In genomic region chr17:76540381-76541300, GRCh38 we compare ENCODE assay signal across 8 cellular contexts. TPM values are rescaled to one million over a fixed set of nuclear protein-coding genes. Genes with fewer than 3 reads are reported as not detected.
DNase-seq lines count a peak whose midpoint lies in the region; ATAC-seq, FAIRE-seq and TF ChIP-seq lines count a peak whose summit lies in the region.

No MANE protein-coding gene starts in this region.

- peaks cover 8% of the 10 kb centered on the region for H3K4me1 Mint-ChIP-seq in Caco-2 (ENCODE audit: low read depth, unreplicated experiment)
- peaks cover 18% of the 10 kb centered on the region for H3K4me1 Mint-ChIP-seq in HFFc6 (ENCODE audit: low read depth)

- H3K27ac ChIP-seq in right atrium auricular region, result peak overlapping the region; percentile 61 to 79
- peak overlapping the region in 1 of 4 donors; percentile 16 for H3K27ac ChIP-seq in pancreas

- peak overlapping the region; percentile 73 for H3K4me3 Mint-ChIP-seq in Caco-2 (ENCODE audit: unreplicated experiment)
- H3K4me3 Mint-ChIP-seq in HFFc6, result peak overlapping the region; percentile 85

- H3K36me3 Mint-ChIP-seq in Caco-2 (ENCODE audit: insufficient read depth, unreplicated experiment), result peaks cover 5% of the 10 kb centered on the region
- H3K36me3 Mint-ChIP-seq in HFFc6 (ENCODE audit: low read depth), result no peaks in the 10 kb centered on the region

- POLR2A ChIA-PET in Caco-2 (lab: Charles Lee), result interaction anchor here (1.5 kb wide), 1 partner anchor 17 kb away, joined by 9 read pairs; no protein-coding TSS in a partner anchor

- H3K4me1 ChIP-seq in Caco-2 (peaks cover 9% of the 10 kb centered on the region), right atrium auricular region (peaks cover 0 to 93% of the 10 kb centered on the region in 2 donors), pancreas (peaks cover 2 to 16% (median 3%) of the 10 kb centered on the region in 3 donors)

- ATAC-seq in pancreas, result peak; percentile 96 to 98 (median 97)
- no peak for ATAC-seq in GM18502 (IDR thresholded peaks at IDR 0.05; ENCODE audit: poor library complexity, unreplicated experiment)

- CTCF ChIA-PET in Caco-2 (lab: Charles Lee), result interaction anchor here (0.5 to 2.3 kb wide), 10 partner anchors 10 to 894 kb away, joined by 3 to 21 read pairs (median 3); partner anchors contain the start of gene PRPSAP1

- in situ Hi-C loops in astrocyte of the spinal cord (cut with HindIII; ENCODE audit: low sequenced_read_pairs), result no loop called here

- DNase-seq in Caco-2, result peak; percentile 94 to 97
- DNase-seq in HFFc6, result peak; percentile 94
- peak; percentile 85 for DNase-seq in NCI-H748 (lab: John Stamatoyannopoulos, UW; ENCODE audit: unreplicated experiment)
- DNase-seq in astrocyte of the spinal cord (ENCODE audit: low read depth, low spot score), result peak; percentile 94
- DNase-seq in right atrium auricular region (ENCODE audit: low spot score), result peak; percentile 98
- DNase-seq in pancreas, result peak; percentile 80 to 93 (median 88)
- no peak for DNase-seq in mesenteric fat pad (ENCODE audit: low spot score)

- H3K36me3 ChIP-seq in Caco-2 (ENCODE audit: control insufficient read depth, insufficient read depth, low read length), result no peaks in the 10 kb centered on the region
- no peaks in the 10 kb centered on the region for H3K36me3 ChIP-seq in right atrium auricular region
- H3K36me3 ChIP-seq in pancreas, result no peaks in the 10 kb centered on the region

- 13 to 15% methylated on average over 19 to 27 of the region's 27 CpGs for WGBS in pancreas, 2 donors

- no peaks in the 10 kb centered on the region for H3K27me3 Mint-ChIP-seq in Caco-2 (ENCODE audit: insufficient read depth, unreplicated experiment)
- peaks cover 28% of the 10 kb centered on the region for H3K27me3 Mint-ChIP-seq in HFFc6 (ENCODE audit: insufficient read depth)

- peak; percentile 71 for FAIRE-seq in pancreas (lab: Jason Lieb, UNC)

- BruUV-seq in Caco-2 (replicated peaks; lab: Mats Ljungman, UMichigan), result no TSS peak

- H3K9me3 ChIP-seq in Caco-2 (no peaks in the 10 kb centered on the region), right atrium auricular region (no peaks in the 10 kb centered on the region), pancreas (no peaks in the 10 kb centered on the region)

- H3K4me3 ChIP-seq in Caco-2 (ENCODE audit: low read depth, low read length) (peak overlapping the region; percentile 30), astrocyte of the spinal cord (ENCODE audit: low read depth, low read length) (peak overlapping the region; percentile 27), right atrium auricular region (peak overlapping the region; percentile 4 to 43), pancreas (peak overlapping the region in 2 of 4 donors; percentile 23 to 31)

- H3K27ac Mint-ChIP-seq in Caco-2 (ENCODE audit: unreplicated experiment) (peak overlapping the region; percentile 44), HFFc6 (peak overlapping the region; percentile 67)

- TF ChIP-seq CTCF in Caco-2 (IDR thresholded peaks at IDR 0.05; ENCODE audit: insufficient read depth in 1 of 2, low read depth in 1 of 2, low read length in 1 of 2, severe bottlenecking in 1 of 2, unreplicated experiment in 1 of 2) (peak; percentile 14 to 49), HFFc6 (IDR thresholded peaks at IDR 0.05) (peak; percentile 53), astrocyte of the spinal cord (IDR thresholded peaks at IDR 0.05; ENCODE audit: low read depth, low read length) (no peak), right atrium auricular region (IDR thresholded peaks at IDR 0.05) (no peak), pancreas (IDR thresholded peaks at IDR 0.05) (peak in 2 of 4 donors; percentile 7 to 10)

- no peaks in the 10 kb centered on the region for H3K9me3 Mint-ChIP-seq in Caco-2 (ENCODE audit: unreplicated experiment)
- H3K9me3 Mint-ChIP-seq in HFFc6, result no peaks in the 10 kb centered on the region

- intact Hi-C loops in Caco-2 (cut with micrococcal nuclease; ENCODE audit: unreplicated experiment), result no loop called here
- intact Hi-C loops in pancreas (cut with DNase I), result no loop called here

- H3K27me3 ChIP-seq in Caco-2 (replicated peaks; ENCODE audit: control insufficient read depth, insufficient read depth, low read length) (no peaks in the 10 kb centered on the region), right atrium auricular region (no peaks in the 10 kb centered on the region), pancreas (no peaks in the 10 kb centered on the region)

RNA-seq across cellular contexts. Expression of gene PRCD, which starts 0.8 kb away (rescaled TPM):
- total RNA-seq in Caco-2 (2022), result not detected in 2 replicates
- not detected for total RNA-seq in HFFc6 (2021; fragmentation: NEBNext Ultra II Directional; extraction: Animal tissue kit (Norgen Biotek cat#: 25700))
- 1 to 10 TPM; 2.1 to 3.5 TPM for total RNA-seq in right atrium auricular region
- 1 to 10 TPM in 2 of 6 donors, under 1 TPM in 4; 0.55 to 3.0 (median 0.84) TPM for total RNA-seq in pancreas
- polyA plus RNA-seq in pancreas, result 1 to 10 TPM; 5.2 to 7.3 TPM
- 5.4 TPM for total RNA-seq in mesenteric fat pad

RNA-seq across cellular contexts. Expression of gene CYGB, which starts 3.1 kb away (rescaled TPM):
- total RNA-seq in Caco-2 (2022) (0.32 and 1.0 TPM in 2 replicates), right atrium auricular region (10 to 100 TPM; 23.0 to 48.7 TPM), pancreas (10 to 100 TPM in 1 of 6 donors, 1 to 10 TPM in 5; 2.6 to 15.7 (median 6.5) TPM), mesenteric fat pad (55.6 TPM)
- under 1 TPM; 0.26 to 0.66 (median 0.33) TPM for total RNA-seq in HFFc6 (2021; fragmentation: NEBNext Ultra II Directional; extraction: Animal tissue kit (Norgen Biotek cat#: 25700))
- 10 to 100 TPM in 1 of 2 donors, 1 to 10 TPM in 1; 9.8 to 10.3 TPM for polyA plus RNA-seq in pancreas

RNA-seq across cellular contexts. Expression of gene RHBDF2, which starts 39.4 kb away (rescaled TPM):
- 33.8 and 37.2 TPM in 2 replicates for total RNA-seq in Caco-2 (2022)
- 10 to 100 TPM in 2 of 6 experiments, 1 to 10 TPM in 4; 7.1 to 13.1 (median 9.4) TPM for total RNA-seq in HFFc6 (2021; fragmentation: NEBNext Ultra II Directional; extraction: Animal tissue kit (Norgen Biotek cat#: 25700))
- 10 to 100 TPM; 13.6 to 14.8 TPM for total RNA-seq in right atrium auricular region
- 10 to 100 TPM; 19.0 to 50.1 (median 22.4) TPM for total RNA-seq in pancreas
- 10 to 100 TPM; 18.0 to 41.8 TPM for polyA plus RNA-seq in pancreas
- total RNA-seq in mesenteric fat pad, result 52.7 TPM

RNA-seq across cellular contexts. Expression of gene ST6GALNAC2, which starts 45.0 kb away (rescaled TPM):
- 0.77 and 2.5 TPM in 2 replicates for total RNA-seq in Caco-2 (2022)
- total RNA-seq in HFFc6 (2021; fragmentation: NEBNext Ultra II Directional; extraction: Animal tissue kit (Norgen Biotek cat#: 25700)), result under 1 TPM in 5 of 6 experiments, not detected in 1; 0.20 to 0.71 (median 0.34) TPM
- 1 to 10 TPM; 4.5 to 6.4 TPM for total RNA-seq in right atrium auricular region
- 10 to 100 TPM in 1 of 6 donors, 1 to 10 TPM in 5; 5.0 to 11.4 (median 5.9) TPM for total RNA-seq in pancreas
- 10 to 100 TPM in 1 of 2 donors, 1 to 10 TPM in 1; 8.1 to 15.0 TPM for polyA plus RNA-seq in pancreas
- total RNA-seq in mesenteric fat pad, result 5.5 TPM

Comparison
In these comparisons a context has a peak if more than half of its experiments do, and no peak if none do; other contexts are left out.
1. CTCF ChIP-seq: peak in Caco-2 (2 of 2) and HFFc6 (single experiment); none in astrocyte of the spinal cord (single experiment) and right atrium auricular region (0 of 2).